Comparison of ENCODE assay signal across 14 cellular contexts in the genomic region with DNA sequence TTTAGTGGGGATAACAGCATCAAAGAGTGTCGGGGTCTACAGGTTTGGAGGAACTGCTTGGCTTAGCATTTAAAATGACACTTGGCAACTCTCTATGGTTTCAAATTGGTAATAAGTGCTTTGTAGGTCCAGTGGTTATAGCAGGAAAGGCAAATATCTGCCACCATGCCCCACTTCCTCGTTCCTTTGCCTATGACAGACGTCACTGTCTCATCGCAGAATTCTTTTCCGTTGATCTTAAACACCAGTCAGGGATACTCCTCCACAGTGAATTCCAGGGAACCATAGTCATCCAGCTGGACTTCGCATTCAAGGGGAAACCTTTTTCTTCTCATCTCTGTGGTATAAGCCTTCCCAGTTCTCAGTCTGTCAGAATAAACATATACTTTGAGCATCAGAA.
DNase-seq lines count a peak whose midpoint lies in the region; FAIRE-seq and TF ChIP-seq lines count a peak whose summit lies in the region.
"Had no signal": no experiment of that assay in that cellular context is flagged by ENCODE, and none has a peak within 500 bp of the region (broad histone marks: within the 10 kb centered on the region; RNA-seq: fewer than 3 reads in every experiment).

No MANE protein-coding gene starts in this region.

- no peak overlapping the region for H3K23ac ChIP-seq in trophoblast cell (ENCODE audit: low read length)

- peak overlapping the region; percentile 76 for H2BK5ac ChIP-seq in trophoblast cell (ENCODE audit: low read depth, low read length, poor library complexity)

- peaks cover 6% of the 10 kb centered on the region for H3K79me1 ChIP-seq in trophoblast cell (ENCODE audit: low read length)

- peak overlapping the region; percentile 74 for H2BK120ac ChIP-seq in trophoblast cell (ENCODE audit: insufficient read depth, low read length, poor library complexity)

- no peak overlapping the region for H3K9ac ChIP-seq in trophoblast cell (ENCODE audit: low read length)

- no peak overlapping the region for H4K12ac ChIP-seq in trophoblast cell (ENCODE audit: low read depth, low read length)

- H3K4me1 ChIP-seq in trophoblast cell (ENCODE audit: control insufficient read depth in 1 of 2, insufficient read depth in 2 of 2, low read length in 2 of 2): peaks cover 8 to 15% of the 10 kb centered on the region in 2 experiments
- no peaks in the 10 kb centered on the region for H3K4me1 ChIP-seq in transverse colon

- H3K79me2 ChIP-seq in trophoblast cell (ENCODE audit: control insufficient read depth, insufficient read depth, low read length, poor library complexity): no peaks in the 10 kb centered on the region

- no peaks in the 10 kb centered on the region for H3K9me3 ChIP-seq in trophoblast cell (ENCODE audit: insufficient read depth, low read depth, low read length)
- H3K9me3 ChIP-seq in transverse colon: no peaks in the 10 kb centered on the region

- H3K36me3 ChIP-seq in trophoblast cell (ENCODE audit: control insufficient read depth in 1 of 2, insufficient read depth in 2 of 2, low read length in 2 of 2) (no peaks in the 10 kb centered on the region), transverse colon (no peaks in the 10 kb centered on the region)

- H3K4me3 ChIP-seq in epithelial cell of proximal tubule (ENCODE audit: low read depth, low read length) (no peak overlapping the region), trophoblast cell (ENCODE audit: low read depth, low read length) (no peak overlapping the region), transverse colon (no peak overlapping the region)

- no peaks in the 10 kb centered on the region for H3K27me3 ChIP-seq in trophoblast cell (ENCODE audit: insufficient read depth, low read length)
- no peaks in the 10 kb centered on the region for H3K27me3 ChIP-seq in transverse colon

- peak overlapping the region; percentile 38 for H3K27ac ChIP-seq in trophoblast cell (ENCODE audit: low read depth, low read length)
- no peak overlapping the region for H3K27ac ChIP-seq in transverse colon

- DNase-seq in EH (ENCODE audit: low read depth): peak; percentile 98
- DNase-seq in RKO (ENCODE audit: low spot score): peak; percentile 90
- peak; percentile 97 for DNase-seq in epithelial cell of proximal tubule (ENCODE audit: low read depth)
- peak; percentile 85 to 95 for DNase-seq in trophoblast cell
- no peak for DNase-seq in frontal cortex (ENCODE audit: low spot score in 2 of 2)
- no peak for DNase-seq in stimulated activated CD4-positive, alpha-beta T cell treated with anti-CD3 and anti-CD28 coated beads, Interleukin-2, amount 100 ng/mL, for 24 hours
- no peak for DNase-seq in mesenteric fat pad (ENCODE audit: low spot score)
- no peak for DNase-seq in transverse colon
- DNase-seq: activated B cell treated with CpG ODN at 0.5 μM for 24 hours; hypothalamus; nephron progenitor cell; SHP77; stimulated activated CD4-positive, alpha-beta T cell treated with anti-CD3 and anti-CD28 coated beads, Interleukin-15, amount 100 ng/mL, for 24 hours had no signal

- in situ Hi-C loops in transverse colon (cut with MboI; ENCODE audit: low pct_ligation_motif_present in 1 of 4, low pct_unique_long_range_greater_than_20kb in 1 of 4, low sequenced_read_pairs in 3 of 4): no loop called here

- no peak overlapping the region for H2AFZ ChIP-seq in trophoblast cell (ENCODE audit: insufficient read depth, low read length, poor library complexity)

- H3K4me2 ChIP-seq in trophoblast cell (ENCODE audit: low read length): no peak overlapping the region

- intact Hi-C loops in transverse colon (cut with DNase I; ENCODE audit: low total_unique reads): no loop called here

- no peak for TF ChIP-seq EP300 in transverse colon (IDR thresholded peaks at IDR 0.05; ENCODE audit: low read depth)

- H3K14ac ChIP-seq in trophoblast cell (ENCODE audit: low read length): no peak overlapping the region

- no peak for TF ChIP-seq POLR2A in transverse colon (IDR thresholded peaks at IDR 0.05)

- H4K91ac ChIP-seq in trophoblast cell (ENCODE audit: low read depth, low read length): peak overlapping the region; percentile 79

- FAIRE-seq in frontal cortex (lab: Jason Lieb, UNC): no peak
- FAIRE-seq: D721Med had no signal

- no CpG with 5 or more reads among the region's 6 CpGs for WGBS in trophoblast cell (ENCODE audit: extremely low coverage, insufficient coverage, insufficient read length)
- 71 to 73% methylated on average over 5 to 6 of the region's 6 CpGs for WGBS in transverse colon (ENCODE audit: low coverage in 1 of 2), 2 donors

- no peak overlapping the region for H3K18ac ChIP-seq in trophoblast cell (ENCODE audit: low read length)

- no peak overlapping the region for H4K8ac ChIP-seq in trophoblast cell (ENCODE audit: low read depth, low read length)

- peak overlapping the region; percentile 79 for H2BK12ac ChIP-seq in trophoblast cell (ENCODE audit: low read length)

- TF ChIP-seq CTCF in epithelial cell of proximal tubule (conservative IDR thresholded peaks at IDR 0.05; ENCODE audit: low read depth, low read length) (no peak), transverse colon (IDR thresholded peaks at IDR 0.05) (no peak)

- H3K4ac ChIP-seq in trophoblast cell (ENCODE audit: low read depth, low read length): no peak overlapping the region

- no peak overlapping the region for H2AK5ac ChIP-seq in trophoblast cell (ENCODE audit: low read length)

Comparison
In these comparisons a context has a peak if more than half of its experiments do, and no peak if none do; other contexts are left out.
1. DNase-seq: peak in EH (single experiment), RKO (single experiment), epithelial cell of proximal tubule (single experiment) and trophoblast cell (2 of 2); none in frontal cortex (0 of 2), stimulated activated CD4-positive, alpha-beta T cell treated with anti-CD3 and anti-CD28 coated beads, Interleukin-2, amount 100 ng/mL, for 24 hours (0 of 2), mesenteric fat pad (single experiment) and transverse colon (single experiment).